6 cellular contexts compared by ENCODE assay signal in the genomic region with DNA sequence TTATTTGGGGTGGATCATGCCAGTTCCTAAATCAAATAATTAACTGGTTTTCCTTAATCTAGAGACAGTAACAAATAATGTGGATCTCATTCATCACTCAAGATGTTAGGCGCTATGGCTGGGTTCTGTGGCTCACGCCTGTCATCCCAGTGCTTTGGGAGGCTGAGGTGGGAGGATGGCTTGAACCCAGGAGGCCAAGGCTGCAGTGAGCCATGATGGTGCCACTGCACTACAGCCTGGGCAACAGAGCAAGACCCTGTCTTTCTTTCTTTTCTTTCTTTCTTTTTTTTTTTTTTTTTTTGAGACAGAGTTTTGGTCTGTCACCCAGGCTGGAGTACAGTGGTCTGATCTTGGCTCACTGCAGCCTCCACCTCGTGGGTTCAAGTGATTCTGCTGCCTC. TPM values are rescaled to one million over a fixed set of nuclear protein-coding genes. Genes with fewer than 3 reads are reported as not detected.
"Had no signal": no experiment of that assay in that cellular context is flagged by ENCODE, and none has a peak within 500 bp of the region (broad histone marks: within the 10 kb centered on the region; RNA-seq: fewer than 3 reads in every experiment).

No MANE protein-coding gene starts in this region.

RNA-seq across cellular contexts. Expression of a gene that starts 23.3 kb away (rescaled TPM):
- total RNA-seq: left colon, left lobe of liver, left ventricle myocardium superior, mammary epithelial cell, mesenteric fat pad, myocyte had no signal
